ENCODE assay signal across 8 cellular contexts in genomic region chr9:76441551-76442322, GRCh38. TPM values are rescaled to one million over a fixed set of nuclear protein-coding genes. Genes with fewer than 3 reads are reported as not detected.
DNase-seq lines count a peak whose midpoint lies in the region; ATAC-seq and TF ChIP-seq lines count a peak whose summit lies in the region.

No MANE protein-coding gene starts in this region.

- no peaks in the 10 kb centered on the region for H3K9me3 ChIP-seq in aorta (ENCODE audit: control insufficient read depth, low read length)

- H3K9me3 Mint-ChIP-seq in GM23338, result peaks cover 21% of the 10 kb centered on the region

- 92 to 95% methylated on average over 10 of the region's 10 CpGs for WGBS in aorta, 2 donors

- H3K27ac ChIP-seq in brain microvascular endothelial cell (peak overlapping the region; percentile 37), aorta (ENCODE audit: low read depth in 1 of 2, low read length in 2 of 2) (no peak overlapping the region), GM23338 (ENCODE audit: low read depth) (no peak overlapping the region)

- H3K4me2 ChIP-seq in GM23338, result no peak overlapping the region

- H4K20me1 ChIP-seq in GM23338 (replicated peaks; ENCODE audit: insufficient read depth), result no peaks in the 10 kb centered on the region

- H3K36me3 ChIP-seq in brain microvascular endothelial cell (replicated peaks) (no peaks in the 10 kb centered on the region), aorta (ENCODE audit: control insufficient read depth in 1 of 2, insufficient read depth in 2 of 2, low read length in 1 of 2) (no peaks in the 10 kb centered on the region), GM23338 (ENCODE audit: insufficient read depth) (no peaks in the 10 kb centered on the region)

- no peaks in the 10 kb centered on the region for H3K9me2 ChIP-seq in GM23338 (ENCODE audit: insufficient read depth)

- H3K36me3 Mint-ChIP-seq in GM23338 (ENCODE audit: low read depth), result peaks cover 12% of the 10 kb centered on the region

- H3K4me1 Mint-ChIP-seq in GM23338, result no peaks in the 10 kb centered on the region

- H3F3A ChIP-seq in GM23338 (replicated peaks; ENCODE audit: low read depth), result no peaks in the 10 kb centered on the region

- ATAC-seq in GM19452 (IDR thresholded peaks at IDR 0.05; ENCODE audit: unreplicated experiment), result peak; percentile 71
- ATAC-seq in HG03432 (IDR thresholded peaks at IDR 0.05; ENCODE audit: unreplicated experiment), result peak; percentile 70
- ATAC-seq in aorta (ENCODE audit: low FRiP score), result no peak
- ATAC-seq in GM23338, result no peak

- no peak overlapping the region for H3K4me3 Mint-ChIP-seq in GM23338

- H3K27me3 ChIP-seq in brain microvascular endothelial cell (replicated peaks) (no peaks in the 10 kb centered on the region), aorta (ENCODE audit: control insufficient read depth in 1 of 2, insufficient read depth in 2 of 2, low read length in 1 of 2) (no peaks in the 10 kb centered on the region), GM23338 (ENCODE audit: insufficient read depth) (no peaks in the 10 kb centered on the region)

- H3K4me1 ChIP-seq in aorta (ENCODE audit: control insufficient read depth in 1 of 2, insufficient read depth in 2 of 2, low read length in 2 of 2) (no peaks in the 10 kb centered on the region), GM23338 (ENCODE audit: insufficient read depth) (no peaks in the 10 kb centered on the region)

- in situ Hi-C loops in brain microvascular endothelial cell (cut with HindIII; ENCODE audit: low pct_ligation_motif_present, low sequenced_read_pairs), result no loop called here
- in situ Hi-C loops in ACHN (cut with HindIII; ENCODE audit: low pct_ligation_motif_present, low pct_unique_long_range_greater_than_20kb, low sequenced_read_pairs), result no loop called here

- no peak for TF ChIP-seq CTCF in brain microvascular endothelial cell (IDR thresholded peaks at IDR 0.05; ENCODE audit: low read depth, low read length, missing control alignments)
- no peak for TF ChIP-seq CTCF in GM23338 (conservative IDR thresholded peaks at IDR 0.05; ENCODE audit: low read depth in 2 of 2)

- DNase-seq in AG08396 (ENCODE audit: low spot score) (peak; percentile 35), brain microvascular endothelial cell (peak; percentile 73), ACHN (no peak), aorta (no peak), GM23338 (ENCODE audit: low spot score) (no peak), NCI-H524 treated with DMSO at 0.1 percent for 48 hours (lab: John Stamatoyannopoulos, UW) (no peak)

- no peak overlapping the region for H3K4me3 ChIP-seq in brain microvascular endothelial cell (ENCODE audit: low read depth, low read length)
- H3K4me3 ChIP-seq in aorta (ENCODE audit: low read length in 2 of 2), result no peak overlapping the region
- no peak overlapping the region for H3K4me3 ChIP-seq in GM23338

- no peaks in the 10 kb centered on the region for H3K27me3 Mint-ChIP-seq in GM23338 (ENCODE audit: insufficient read depth, low read depth, poor library complexity)

- intact Hi-C loops in aorta (cut with DNase I), result no loop called here

- no peak overlapping the region for H2AFZ ChIP-seq in GM23338

- H3K27ac Mint-ChIP-seq in GM23338, result no peak overlapping the region

- H3K79me2 ChIP-seq in GM23338 (replicated peaks; ENCODE audit: insufficient read depth), result no peaks in the 10 kb centered on the region

TF ChIP-seq in GM23338, 12 proteins besides CTCF, POLR2A, EP300 and RAD21:
- TF ChIP-seq EZH2phosphoT487 (IDR thresholded peaks at IDR 0.05; ENCODE audit: unreplicated experiment) (no peak), JUNB (IDR thresholded peaks at IDR 0.05; ENCODE audit: unreplicated experiment) (no peak), NANOG (IDR thresholded peaks at IDR 0.05; ENCODE audit: borderline replicate concordance) (no peak), EZH2 (IDR thresholded peaks at IDR 0.05; ENCODE audit: low read depth, unreplicated experiment) (no peak), ZNF462 (CRISPR knock-in tag; IDR thresholded peaks at IDR 0.05) (no peak), STAT1 (IDR thresholded peaks at IDR 0.05; ENCODE audit: unreplicated experiment) (no peak), ETS1 (IDR thresholded peaks at IDR 0.05) (no peak), CREB1 (CRISPR knock-in tag; IDR thresholded peaks at IDR 0.05; ENCODE audit: low read depth) (no peak), ZNF331 (CRISPR knock-in tag; IDR thresholded peaks at IDR 0.05; ENCODE audit: low read depth) (no peak), POLR2AphosphoS5 (IDR thresholded peaks at IDR 0.05; ENCODE audit: low read depth) (no peak), ZNF114 (CRISPR knock-in tag; IDR thresholded peaks at IDR 0.05) (no peak)

RNA-seq across cellular contexts. Expression of gene GCNT1, which starts 17.2 kb away (rescaled TPM):
- 10 to 100 TPM in 1 of 2 donors, 1 to 10 TPM in 1; 8.6 to 14.4 TPM for total RNA-seq in aorta
- 1 to 10 TPM in 1 of 2 donors, under 1 TPM in 1; 0.79 to 2.6 TPM for polyA plus RNA-seq in aorta
- total RNA-seq in GM23338 (2014; rRNA removed; shearing (Covaris generic)), result 5.5 and 11.4 TPM in 2 replicates
- polyA plus RNA-seq in GM23338 (2016; fragmentation: Nextera tagmentation; extraction: Ambion mirVana), result 3.1 and 4.2 TPM in 2 replicates

RNA-seq across cellular contexts. Expression of gene RFK, which starts 47.5 kb away (rescaled TPM):
- 10 to 100 TPM; 17.9 to 19.0 TPM for total RNA-seq in aorta
- polyA plus RNA-seq in aorta, result 10 to 100 TPM in 1 of 2 donors, 1 to 10 TPM in 1; 9.4 to 25.0 TPM
- 15.2 and 19.0 TPM in 2 replicates for total RNA-seq in GM23338 (2014; rRNA removed; shearing (Covaris generic))
- 15.4 and 17.3 TPM in 2 replicates for polyA plus RNA-seq in GM23338 (2016; fragmentation: Nextera tagmentation; extraction: Ambion mirVana)

Comparison
In these comparisons a context has a peak if more than half of its experiments do, and no peak if none do; other contexts are left out.
1. DNase-seq: peak in AG08396 (single experiment) and brain microvascular endothelial cell (single experiment); none in ACHN (single experiment), aorta (0 of 2), GM23338 (single experiment) and NCI-H524 treated with DMSO at 0.1 percent for 48 hours (single experiment).
2. ATAC-seq: peak in GM19452 (single experiment) and HG03432 (single experiment); none in aorta (single experiment) and GM23338 (single experiment).